Comparison of ENCODE assay signal across 8 cellular contexts in the genomic region with DNA sequence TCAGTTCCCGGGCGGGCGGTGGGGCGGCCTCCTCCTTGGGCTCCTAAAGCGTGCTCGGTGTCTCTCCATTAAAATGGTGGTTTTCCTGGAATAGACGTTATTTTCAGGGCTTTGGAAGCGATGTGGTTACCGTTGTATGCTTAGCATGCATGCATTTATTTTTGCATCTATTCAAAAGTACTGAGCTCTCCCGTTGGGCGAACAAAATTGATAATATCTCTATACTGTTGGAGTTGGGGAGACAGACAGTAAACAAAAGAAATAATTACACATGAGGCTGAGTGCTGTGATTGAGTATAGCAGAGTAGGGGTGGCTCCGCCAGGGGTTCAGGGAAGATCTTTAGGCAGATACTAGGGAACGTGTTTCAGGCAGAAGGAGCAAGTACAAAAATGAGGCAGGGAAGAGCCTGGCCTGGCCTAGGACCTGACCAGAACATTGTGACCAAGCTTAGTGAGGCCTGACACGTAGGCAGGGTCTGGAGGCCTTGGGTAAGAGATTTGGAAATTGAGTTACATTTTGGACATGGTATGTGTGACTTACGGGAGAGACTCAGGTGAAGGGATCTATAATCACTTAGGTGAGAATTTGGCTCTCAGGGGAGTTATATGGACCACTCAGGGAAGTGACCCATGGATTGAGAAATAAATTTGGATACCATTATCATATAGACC. TPM values are rescaled to one million over a fixed set of nuclear protein-coding genes. Genes with fewer than 3 reads are reported as not detected.
DNase-seq lines count a peak whose midpoint lies in the region; ATAC-seq, FAIRE-seq and TF ChIP-seq lines count a peak whose summit lies in the region.

No MANE protein-coding gene starts in this region.

- H3K79me2 ChIP-seq in GM12878 (ENCODE audit: control insufficient read depth, insufficient read depth, low read length), result peaks cover 61% of the 10 kb centered on the region

- POLR2A ChIA-PET in GM12878 (lab: Charles Lee), result interaction anchor here (0.6 to 4.2 kb wide), 19 partner anchors 8 to 340 kb away, joined by 3 to 151 read pairs (median 5); a partner anchor contains a TSS

- CTCF ChIA-PET in GM12878 (lab: Yijun Ruan, JAX), result interaction anchor here (0.8 to 1.6 kb wide), 6 partner anchors 9 to 173 kb away, joined by 3 to 6 read pairs (median 3); no protein-coding TSS in a partner anchor

- H3K4me3 ChIP-seq in GM12878 (peak overlapping the region; percentile 81), muscle layer of duodenum (ENCODE audit: low read depth in 1 of 2, low read length in 2 of 2) (peak overlapping the region; percentile 68 to 81)

- H3K9ac ChIP-seq in ES-I3 (ENCODE audit: low read depth, low read length), result peak overlapping the region; percentile 95
- peak overlapping the region; percentile 62 for H3K9ac ChIP-seq in GM12878 (ENCODE audit: control insufficient read depth, insufficient read depth, low read length)

- in situ Hi-C loops in GM12878 (cut with MboI), result no loop called here

- H3K27me3 ChIP-seq in GM12878 (replicated peaks in 1 of 2; ENCODE audit: control insufficient read depth in 2 of 2, insufficient read depth in 2 of 2, low read length in 1 of 2), result no peaks in the 10 kb centered on the region
- H3K27me3 ChIP-seq in muscle layer of duodenum (ENCODE audit: low read depth, low read length), result no peaks in the 10 kb centered on the region

- peak overlapping the region; percentile 78 for H3K4me2 ChIP-seq in GM12878 (ENCODE audit: control insufficient read depth, insufficient read depth)

- TF ChIP-seq CTCF in GM12878 (IDR thresholded peaks at IDR 0.05 in 2 of 3, conservative IDR thresholded peaks at IDR 0.05 in 1 of 3; ENCODE audit: control insufficient read depth in 2 of 3, extremely low read depth in 1 of 3, insufficient read depth in 1 of 3, low read depth in 3 of 3, low read length in 3 of 3), result no peak

- SMC1A ChIA-PET in GM12878 (lab: Charles Lee; ENCODE audit: uncharacterized antibody, unreplicated experiment), result interaction anchor here (1.0 to 16.6 kb wide), 9 partner anchors 8 to 134 kb away, joined by 3 to 231 read pairs (median 5); a partner anchor contains a TSS

- no peaks in the 10 kb centered on the region for H3K9me3 ChIP-seq in ES-I3 (ENCODE audit: control insufficient read depth, insufficient read depth, low read length)
- H3K9me3 ChIP-seq in GM12878 (replicated peaks; ENCODE audit: control insufficient read depth, insufficient read depth, low read length), result no peaks in the 10 kb centered on the region; the same call in 2 of the 3 replicates
- H3K9me3 ChIP-seq in muscle layer of duodenum (ENCODE audit: control insufficient read depth in 1 of 2, low read length in 2 of 2), result no peaks in the 10 kb centered on the region

- 0% methylated on average over 15 of the region's 15 CpGs for WGBS in GM12878 (ENCODE audit: insufficient coverage, insufficient replicate concordance, low lambda C conversion rate, missing lambda C conversion rate)

- no peak for DNase-seq in GM12878 (ENCODE audit: low read depth, low spot score)
- no peak for DNase-seq in caudate nucleus (lab: John Stamatoyannopoulos, UW)
- no peak for DNase-seq in HTR-8/SVneo (ENCODE audit: insufficient read length, low spot score)
- no peak for DNase-seq in activated CD4-positive, CD25-positive, alpha-beta regulatory T cell (lab: John Stamatoyannopoulos, UW)

- no peaks in the 10 kb centered on the region for H3K36me3 ChIP-seq in ES-I3 (ENCODE audit: insufficient read depth, low read length)
- peaks cover 0 to 3% of the 10 kb centered on the region in 2 experiments; a peak in 1 of 4 replicates for H3K36me3 ChIP-seq in GM12878 (ENCODE audit: control insufficient read depth in 2 of 2, insufficient read depth in 2 of 2, low read length in 1 of 2)
- H3K36me3 ChIP-seq in muscle layer of duodenum (ENCODE audit: control insufficient read depth in 1 of 2, insufficient read depth in 2 of 2, low read length in 2 of 2), result no peaks in the 10 kb centered on the region

- peak overlapping the region; percentile 96 for H3K27ac ChIP-seq in GM12878 (ENCODE audit: control insufficient read depth, insufficient read depth)
- no peak overlapping the region for H3K27ac ChIP-seq in muscle layer of duodenum (ENCODE audit: low read length)
- H3K27ac ChIP-seq in caudate nucleus (ENCODE audit: low read depth, low read length), result no peak overlapping the region

- RAD21 ChIA-PET in GM12878 (lab: Charles Lee; ENCODE audit: unreplicated experiment), result interaction anchor here (1.0 to 4.7 kb wide), 10 partner anchors 8 to 173 kb away, joined by 3 to 44 read pairs (median 4); a partner anchor contains a TSS

- ATAC-seq in HG03354 (IDR thresholded peaks at IDR 0.05; ENCODE audit: poor library complexity, severe bottlenecking, unreplicated experiment) (peak; percentile 2), GM12878 (peak; percentile 3), HG03280 (IDR thresholded peaks at IDR 0.05; ENCODE audit: unreplicated experiment) (no peak)

- FAIRE-seq in GM12878 (lab: Jason Lieb, UNC) (no peak), HTR-8/SVneo (lab: Jason Lieb, UNC) (no peak)

- TF ChIP-seq RAD21 in GM12878 (IDR thresholded peaks at IDR 0.05; ENCODE audit: insufficient read depth, low read depth, low read length), result no peak

- TF ChIP-seq EP300 in GM12878 (IDR thresholded peaks at IDR 0.05; ENCODE audit: borderline replicate concordance in 1 of 2, control insufficient read depth in 1 of 2, low read depth in 2 of 2, low read length in 2 of 2), result no peak

- no peaks in the 10 kb centered on the region for H4K20me1 ChIP-seq in GM12878 (ENCODE audit: control insufficient read depth, insufficient read depth)

- peaks cover 5% of the 10 kb centered on the region; the same call in 1 of the 2 replicates for H3K4me1 ChIP-seq in ES-I3 (ENCODE audit: insufficient read depth, low read length)
- peaks cover 31% of the 10 kb centered on the region for H3K4me1 ChIP-seq in GM12878 (ENCODE audit: control insufficient read depth, insufficient read depth, low read length)
- peaks cover 6 to 10% of the 10 kb centered on the region in 2 donors for H3K4me1 ChIP-seq in muscle layer of duodenum (ENCODE audit: control insufficient read depth in 1 of 2, insufficient read depth in 2 of 2, low read length in 2 of 2)

- intact Hi-C loops in GM12878 (cut with micrococcal nuclease; ENCODE audit: unreplicated experiment), result loop anchor here (2.0 to 5.0 kb wide), 5 partner anchors 31 to 201 kb away; a partner anchor contains a TSS

- peak; percentile 77 for TF ChIP-seq POLR2A in GM12878 (IDR thresholded peaks at IDR 0.05; ENCODE audit: low read depth, low read length)

- TSS peak; percentile 77 for BruUV-seq in GM12878 (replicated peaks; lab: Mats Ljungman, UMichigan)

- peak overlapping the region; percentile 52 for H2AFZ ChIP-seq in GM12878 (ENCODE audit: control insufficient read depth, low read depth, low read length)

RNA-seq across cellular contexts. Expression of a gene that starts 0.7 kb away (rescaled TPM):
- 23.0 and 28.6 TPM in 2 replicates for total RNA-seq in GM12878 (2013; cell fraction: nucleolus; rRNA removed)
- 58.1 and 66.4 TPM in 2 replicates for total RNA-seq in GM12878 (2014; rRNA removed)
- 63.6 and 64.5 TPM in 2 replicates for total RNA-seq in GM12878 (2014; rRNA removed; fragmentation: Illumina TruSeq; extraction: Trizol)
- 67.0 and 71.0 TPM in 2 replicates for total RNA-seq in GM12878 (2021)
- polyA plus RNA-seq in GM12878 (2011; ENCODE audit: low read depth), result 21.2 TPM
- 67.7 and 71.2 TPM in 2 replicates for polyA plus RNA-seq in GM12878 (2011; rRNA removed)
- polyA plus RNA-seq in GM12878 (2011; cell fraction: cytosol; rRNA removed), result 71.1 and 75.5 TPM in 2 replicates
- polyA plus RNA-seq in GM12878 (2011; cell fraction: nucleus; rRNA removed), result 65.1 and 68.2 TPM in 2 replicates
- polyA plus RNA-seq in GM12878 (2012), result 17.5 and 27.0 TPM in 2 replicates
- 90.1 and 107 TPM in 2 replicates for polyA plus RNA-seq in GM12878 (2014; fragmentation: Illumina TruSeq; extraction: Trizol)
- 10 to 100 TPM; 42.6 to 45.8 TPM for polyA plus RNA-seq in GM12878 (2014; fragmentation: Nextera tagmentation; extraction: Ambion mirVana)
- 66.2 and 71.4 TPM in 2 replicates for polyA plus RNA-seq in GM12878 (2014; rRNA removed)
- 10 to 100 TPM; 69.6 to 73.4 TPM for polyA plus RNA-seq in GM12878 (2016; fragmentation: Nextera tagmentation; extraction: Ambion mirVana)
- polyA minus RNA-seq in GM12878 (2011; rRNA and poly(A)+ RNA removed), result 57.9 and 60.6 TPM in 2 replicates
- polyA minus RNA-seq in GM12878 (2011; cell fraction: cytosol; rRNA and poly(A)+ RNA removed), result 21.6 and 31.8 TPM in 2 replicates
- polyA minus RNA-seq in GM12878 (2011; cell fraction: nucleus; rRNA and poly(A)+ RNA removed), result 21.2 and 28.6 TPM in 2 replicates

RNA-seq across cellular contexts. Expression of a gene that starts 11.1 kb away (rescaled TPM):
- total RNA-seq in GM12878 (2013; cell fraction: nucleolus; rRNA removed), result 16.9 and 20.9 TPM in 2 replicates
- total RNA-seq in GM12878 (2014; rRNA removed) (28.7 and 29.6 TPM in 2 replicates), GM12878 (2014; rRNA removed; fragmentation: Illumina TruSeq; extraction: Trizol) (16.8 and 17.1 TPM in 2 replicates), GM12878 (2021) (23.8 and 28.7 TPM in 2 replicates)
- 5.3 TPM for polyA plus RNA-seq in GM12878 (2011; ENCODE audit: low read depth)
- polyA plus RNA-seq in GM12878 (2011; rRNA removed) (6.8 and 11.7 TPM in 2 replicates), GM12878 (2014; fragmentation: Illumina TruSeq; extraction: Trizol) (16.1 and 20.6 TPM in 2 replicates), GM12878 (2014; fragmentation: Nextera tagmentation; extraction: Ambion mirVana) (1 to 10 TPM; 4.9 to 5.7 TPM), GM12878 (2014; rRNA removed) (16.8 and 18.8 TPM in 2 replicates), GM12878 (2016; fragmentation: Nextera tagmentation; extraction: Ambion mirVana) (1 to 10 TPM; 9.9 TPM)
- 15.0 and 15.6 TPM in 2 replicates for polyA plus RNA-seq in GM12878 (2011; cell fraction: cytosol; rRNA removed)
- polyA plus RNA-seq in GM12878 (2011; cell fraction: nucleus; rRNA removed), result 6.4 and 7.1 TPM in 2 replicates
- polyA plus RNA-seq in GM12878 (2012), result 7.8 and 9.6 TPM in 2 replicates
- polyA minus RNA-seq in GM12878 (2011; rRNA and poly(A)+ RNA removed), result 14.0 and 19.4 TPM in 2 replicates
- polyA minus RNA-seq in GM12878 (2011; cell fraction: cytosol; rRNA and poly(A)+ RNA removed), result 6.3 and 6.8 TPM in 2 replicates
- polyA minus RNA-seq in GM12878 (2011; cell fraction: nucleus; rRNA and poly(A)+ RNA removed), result 4.2 and 9.0 TPM in 2 replicates

RNA-seq across cellular contexts. Expression of a gene that starts 30.9 kb away (rescaled TPM):
- total RNA-seq in GM12878 (2013; cell fraction: nucleolus; rRNA removed), result 125 and 137 TPM in 2 replicates
- total RNA-seq in GM12878 (2014; rRNA removed) (68.7 and 72.9 TPM in 2 replicates), GM12878 (2014; rRNA removed; fragmentation: Illumina TruSeq; extraction: Trizol) (59.2 and 61.9 TPM in 2 replicates), GM12878 (2021) (147 and 158 TPM in 2 replicates)
- polyA plus RNA-seq in GM12878 (2011; ENCODE audit: low read depth), result 99.9 TPM
- polyA plus RNA-seq in GM12878 (2011; rRNA removed) (106 and 176 TPM in 2 replicates), GM12878 (2014; fragmentation: Illumina TruSeq; extraction: Trizol) (111 and 157 TPM in 2 replicates), GM12878 (2014; fragmentation: Nextera tagmentation; extraction: Ambion mirVana) (10 to 100 TPM; 61.6 to 64.6 TPM), GM12878 (2014; rRNA removed) (145 and 147 TPM in 2 replicates), GM12878 (2016; fragmentation: Nextera tagmentation; extraction: Ambion mirVana) (100 to 1,000 TPM; 100 to 111 TPM)
- polyA plus RNA-seq in GM12878 (2011; cell fraction: cytosol; rRNA removed), result 277 and 280 TPM in 2 replicates
- polyA plus RNA-seq in GM12878 (2011; cell fraction: nucleus; rRNA removed), result 305 and 387 TPM in 2 replicates
- polyA plus RNA-seq in GM12878 (2012), result 117 and 126 TPM in 2 replicates
- 395 and 413 TPM in 2 replicates for polyA minus RNA-seq in GM12878 (2011; rRNA and poly(A)+ RNA removed)
- polyA minus RNA-seq in GM12878 (2011; cell fraction: cytosol; rRNA and poly(A)+ RNA removed), result 106 and 118 TPM in 2 replicates
- polyA minus RNA-seq in GM12878 (2011; cell fraction: nucleus; rRNA and poly(A)+ RNA removed), result 79.8 and 136 TPM in 2 replicates
